ENCODE assay signal across 11 cellular contexts in the genomic region with DNA sequence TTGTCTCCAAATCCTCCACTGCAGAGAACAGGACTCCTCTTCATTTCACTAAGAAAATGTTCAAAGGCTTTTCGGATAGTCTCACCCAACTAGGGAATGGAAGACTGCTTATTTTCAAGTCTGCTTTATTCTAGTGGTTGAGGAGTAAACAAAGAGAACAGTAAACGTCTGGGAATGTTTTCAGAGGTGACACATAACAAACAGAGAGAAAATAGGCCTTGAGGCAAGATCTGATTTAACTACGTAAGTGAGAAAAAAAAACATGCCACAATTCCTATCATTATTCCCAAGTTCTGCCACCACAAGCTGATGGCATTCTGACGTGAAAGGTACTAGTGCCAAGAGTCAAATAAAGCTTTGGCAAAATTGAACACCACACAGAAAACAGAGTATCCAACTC. TPM values are rescaled to one million over a fixed set of nuclear protein-coding genes. Genes with fewer than 3 reads are reported as not detected.
A peak's percentile ranks its signal among the peaks of the same experiment; 100 is the strongest.
DNase-seq lines count a peak whose midpoint lies in the region; ATAC-seq and TF ChIP-seq lines count a peak whose summit lies in the region.
"Had no signal": no experiment of that assay in that cellular context is flagged by ENCODE, and none has a peak within 500 bp of the region (broad histone marks: within the 10 kb centered on the region; RNA-seq: fewer than 3 reads in every experiment).

No MANE protein-coding gene starts in this region.

- no peaks in the 10 kb centered on the region for H3K9me3 ChIP-seq in breast epithelium
- H3K9me3 ChIP-seq in T-helper 17 cell (ENCODE audit: control insufficient read depth, low read length, poor library complexity, severe bottlenecking): no peaks in the 10 kb centered on the region
- no peaks in the 10 kb centered on the region for H3K9me3 ChIP-seq in tibial artery
- H3K9me3 ChIP-seq: adrenal gland; BLaER1 treated with 17β-estradiol and CSF1 and Interleukin-3, amounts not matched to agents 10 nM and 100 nM had no signal

- no peak overlapping the region for H3K4me3 ChIP-seq in breast epithelium
- no peak overlapping the region for H3K4me3 ChIP-seq in fibroblast of villous mesenchyme (ENCODE audit: low read depth, low read length)
- no peak overlapping the region for H3K4me3 ChIP-seq in tibial artery
- H3K4me3 ChIP-seq: adrenal gland; BLaER1 treated with 17β-estradiol and CSF1 and Interleukin-3, amounts not matched to agents 10 nM and 100 nM had no signal

- H3K36me3 ChIP-seq in breast epithelium: no peaks in the 10 kb centered on the region
- no peaks in the 10 kb centered on the region for H3K36me3 ChIP-seq in tibial artery
- H3K36me3 ChIP-seq: adrenal gland had no signal

- TF ChIP-seq CTCF in MCF 10A (IDR thresholded peaks at IDR 0.05; ENCODE audit: unreplicated experiment) (no peak), breast epithelium (IDR thresholded peaks at IDR 0.05) (no peak), fibroblast of villous mesenchyme (IDR thresholded peaks at IDR 0.05; ENCODE audit: insufficient read depth, low read depth, low read length) (no peak), tibial artery (IDR thresholded peaks at IDR 0.05) (no peak)

- TF ChIP-seq POLR2A in breast epithelium (IDR thresholded peaks at IDR 0.05): no peak

- H3K4me1 Mint-ChIP-seq in MCF 10A (ENCODE audit: insufficient read depth, unreplicated experiment) (peaks cover 34% of the 10 kb centered on the region), T-helper 17 cell (peaks cover 63% of the 10 kb centered on the region)

- POLR2A ChIA-PET in MCF 10A (lab: Yijun Ruan, JAX): interaction anchor here (0.6 to 2.6 kb wide), 2 partner anchors 17 to 1780 kb away, joined by 3 to 10 read pairs; a partner anchor contains a TSS

- DNase-seq in MCF 10A (ENCODE audit: unreplicated experiment) (peak; percentile 80), breast epithelium (ENCODE audit: low spot score in 2 of 2) (no peak), T-helper 17 cell (no peak), fibroblast of villous mesenchyme (ENCODE audit: low read depth) (peak; percentile 83), tibial artery (no peak), iPS-NIHi11 (ENCODE audit: low spot score) (no peak), NCI-H524 (lab: John Stamatoyannopoulos, UW) (no peak)
- DNase-seq: adrenal gland, MV-4-11 had no signal

- no peaks in the 10 kb centered on the region for H3K9me3 Mint-ChIP-seq in MCF 10A (ENCODE audit: unreplicated experiment)

- H3K27ac Mint-ChIP-seq in MCF 10A (ENCODE audit: low read depth, unreplicated experiment): peak overlapping the region; percentile 90
- peak overlapping the region; percentile 90 for H3K27ac Mint-ChIP-seq in T-helper 17 cell

- no peak overlapping the region for H3K27ac ChIP-seq in breast epithelium
- H3K27ac ChIP-seq in tibial artery: peak overlapping the region; percentile 80 to 84
- H3K27ac ChIP-seq: adrenal gland; BLaER1 treated with 17β-estradiol and CSF1 and Interleukin-3, amounts not matched to agents 10 nM and 100 nM had no signal

- H3K36me3 Mint-ChIP-seq in MCF 10A (ENCODE audit: insufficient read depth, unreplicated experiment) (peaks cover 6% of the 10 kb centered on the region), T-helper 17 cell (ENCODE audit: low read depth) (no peaks in the 10 kb centered on the region)

- peak overlapping the region; percentile 43 for H3K4me3 Mint-ChIP-seq in MCF 10A (ENCODE audit: unreplicated experiment)
- H3K4me3 Mint-ChIP-seq in T-helper 17 cell: no peak overlapping the region

- ATAC-seq in T-helper 17 cell: no peak
- ATAC-seq in HG02884 (IDR thresholded peaks at IDR 0.05; ENCODE audit: unreplicated experiment): no peak

- intact Hi-C loops in MCF 10A (cut with micrococcal nuclease) (no loop called here), breast epithelium (cut with DNase I; ENCODE audit: low total_unique reads) (no loop called here), tibial artery (cut with DNase I; ENCODE audit: low total_unique reads) (no loop called here)

- H3K4me1 ChIP-seq in breast epithelium: no peaks in the 10 kb centered on the region
- peaks cover 6 to 94% (median 47%) of the 10 kb centered on the region in 4 donors for H3K4me1 ChIP-seq in tibial artery

- BruUV-seq in MCF 10A (replicated peaks; lab: Mats Ljungman, UMichigan): no TSS peak

- CTCF ChIA-PET in MCF 10A (lab: Yijun Ruan, JAX): interaction anchor here (1.4 to 1.5 kb wide), 2 partner anchors 83 to 152 kb away, joined by 3 to 7 read pairs; no protein-coding TSS in a partner anchor

- H3K27me3 ChIP-seq in breast epithelium (no peaks in the 10 kb centered on the region), tibial artery (no peaks in the 10 kb centered on the region)
- H3K27me3 ChIP-seq: adrenal gland; BLaER1 treated with 17β-estradiol and CSF1 and Interleukin-3, amounts not matched to agents 10 nM and 100 nM had no signal

- no peaks in the 10 kb centered on the region for H3K27me3 Mint-ChIP-seq in MCF 10A (ENCODE audit: insufficient read depth, unreplicated experiment)
- H3K27me3 Mint-ChIP-seq in T-helper 17 cell: no peaks in the 10 kb centered on the region

RNA-seq across cellular contexts. Expression of a gene that starts 16.7 kb away (rescaled TPM):
- total RNA-seq in MCF 10A (2022) (6.0 and 6.2 TPM in 2 replicates), breast epithelium (10 to 100 TPM; 17.6 to 43.2 (median 24.9) TPM), T-helper 17 cell (100 to 1,000 TPM; 368 to 424 TPM), fibroblast of villous mesenchyme (13.0 and 15.1 TPM in 2 replicates)

Comparison
In these comparisons a context has a peak if more than half of its experiments do, and no peak if none do; other contexts are left out.
1. DNase-seq: peak in MCF 10A (single experiment) and fibroblast of villous mesenchyme (single experiment); none in breast epithelium (0 of 2), T-helper 17 cell (0 of 3), tibial artery (0 of 2), iPS-NIHi11 (single experiment) and NCI-H524 (0 of 2).
2. H3K27ac ChIP-seq: peak in tibial artery (2 of 2); none in breast epithelium (0 of 2).
3. RNA of a gene that starts 16.7 kb away (total RNA-seq): 368 to 424 TPM in T-helper 17 cell; 17.6 to 43.2 TPM in breast epithelium, 13.0 to 15.1 TPM in fibroblast of villous mesenchyme and 6.0 to 6.2 TPM in MCF 10A; every median in the first group is over 4 times any median in the second.